In genomic region chr11:76238551-76238950, GRCh38 we compare ENCODE assay signal across 18 cellular contexts. TPM values are rescaled to one million over a fixed set of nuclear protein-coding genes. Genes with fewer than 3 reads are reported as not detected.
DNase-seq lines count a peak whose midpoint lies in the region; ATAC-seq and TF ChIP-seq lines count a peak whose summit lies in the region.
"Had no signal": no experiment of that assay in that cellular context is flagged by ENCODE, and none has a peak within 500 bp of the region (broad histone marks: within the 10 kb centered on the region; RNA-seq: fewer than 3 reads in every experiment).

No MANE protein-coding gene starts in this region.

- peaks cover 26% of the 10 kb centered on the region for H3K4me1 Mint-ChIP-seq in brain

- DNase-seq in Right ventricle myocardium superior (peak; percentile 20), right atrium auricular region (ENCODE audit: low spot score) (no peak), mucosa of descending colon (peak in 2 of 3 donors; percentile 30 to 44)
- DNase-seq: DMS79 treated with DMSO at 0.1 percent for 48 hours, MG63, NCI-H187, NCI-H2107, NCI-H2227 treated with DMSO at 0.1 percent for 48 hours, NCI-H510A had no signal

- peaks cover 0 to 14% (median 0%) of the 10 kb centered on the region in 5 experiments for H3K9me3 Mint-ChIP-seq in brain
- H3K9me3 Mint-ChIP-seq: T-helper 1 cell treated with Interleukin-12 subunit alpha and Interleukin-12 subunit beta and Interleukin-4 antibody, amounts not matched to agents 30 μg/mL and 1 μg/mL, for 36 hours had no signal

- H3K27ac ChIP-seq in right atrium auricular region: no peak overlapping the region
- H3K27ac ChIP-seq: C4-2B had no signal

- TF ChIP-seq CTCF in right atrium auricular region (IDR thresholded peaks at IDR 0.05): no peak
- no peak for TF ChIP-seq CTCF in brain (conservative IDR thresholded peaks at IDR 0.05)
- TF ChIP-seq CTCF in mucosa of descending colon (IDR thresholded peaks at IDR 0.05): no peak

- H3K36me3 ChIP-seq in right atrium auricular region (no peaks in the 10 kb centered on the region), mucosa of descending colon (ENCODE audit: low read depth) (no peaks in the 10 kb centered on the region)
- H3K36me3 ChIP-seq: HAP-1, MG63 had no signal

- no peak overlapping the region for H3K4me3 ChIP-seq in right atrium auricular region
- H3K4me3 ChIP-seq in mucosa of descending colon: no peak overlapping the region
- H3K4me3 ChIP-seq: HAP-1, MG63 had no signal

- H3K4me1 ChIP-seq in right atrium auricular region (peaks cover 0 to 12% of the 10 kb centered on the region in 2 donors), mucosa of descending colon (ENCODE audit: low read depth) (peaks cover 16% of the 10 kb centered on the region)

- H3K9me3 ChIP-seq in right atrium auricular region (no peaks in the 10 kb centered on the region), mucosa of descending colon (no peaks in the 10 kb centered on the region)
- H3K9me3 ChIP-seq: HAP-1, MG63 had no signal

- no peak overlapping the region for H3K27ac Mint-ChIP-seq in brain
- H3K27ac Mint-ChIP-seq: T-helper 1 cell treated with Interleukin-12 subunit alpha and Interleukin-12 subunit beta and Interleukin-4 antibody, amounts not matched to agents 30 μg/mL and 1 μg/mL, for 36 hours had no signal

- no peaks in the 10 kb centered on the region for H3K27me3 ChIP-seq in right atrium auricular region
- H3K27me3 ChIP-seq: MG63 had no signal

- intact Hi-C loops in Right ventricle myocardium superior (cut with DNase I): no loop called here
- intact Hi-C loops in mucosa of descending colon (cut with DNase I, micrococcal nuclease): no loop called here

- H3K27me3 Mint-ChIP-seq in brain: peaks cover 14% of the 10 kb centered on the region

- no peaks in the 10 kb centered on the region for H3K36me3 Mint-ChIP-seq in brain

- no peak for ATAC-seq in Right ventricle myocardium superior (ENCODE audit: poor library complexity)
- ATAC-seq in mucosa of descending colon: no peak
- no peak for ATAC-seq in HG02973 (IDR thresholded peaks at IDR 0.05; ENCODE audit: unreplicated experiment)
- ATAC-seq in GM19463 (IDR thresholded peaks at IDR 0.05; ENCODE audit: unreplicated experiment): no peak
- no peak for ATAC-seq in HG03095 (IDR thresholded peaks at IDR 0.05; ENCODE audit: unreplicated experiment)
- ATAC-seq: Right ventricle myocardium inferior had no signal

- peak overlapping the region in 4 of 5 experiments; percentile 58 to 74 (median 62) for H3K4me3 Mint-ChIP-seq in brain
- H3K4me3 Mint-ChIP-seq: T-helper 1 cell treated with Interleukin-12 subunit alpha and Interleukin-12 subunit beta and Interleukin-4 antibody, amounts not matched to agents 30 μg/mL and 1 μg/mL, for 36 hours had no signal

RNA-seq across cellular contexts. Expression of gene WNT11, which starts 32.2 kb away (rescaled TPM):
- total RNA-seq in Right ventricle myocardium superior: 20.0 TPM
- total RNA-seq in right atrium auricular region: 1 to 10 TPM; 1.6 to 6.8 TPM
- 1.0 TPM for polyA plus RNA-seq in brain (ENCODE audit: insufficient read depth, low read depth, low replicate concordance)
- 1 to 10 TPM; 3.4 to 5.7 (median 5.2) TPM for total RNA-seq in mucosa of descending colon
- total RNA-seq: LHCN-M2 had no signal
